In genomic region chr10:29254123-29255046, GRCh38 we compare ENCODE assay signal across 13 cellular contexts. TPM values are rescaled to one million over a fixed set of nuclear protein-coding genes. Genes with fewer than 3 reads are reported as not detected.
DNase-seq lines count a peak whose midpoint lies in the region; ATAC-seq and TF ChIP-seq lines count a peak whose summit lies in the region.
"Had no signal": no experiment of that assay in that cellular context is flagged by ENCODE, and none has a peak within 500 bp of the region (broad histone marks: within the 10 kb centered on the region; RNA-seq: fewer than 3 reads in every experiment).

No MANE protein-coding gene starts in this region.

- H3K36me3 ChIP-seq in PC-9 (ENCODE audit: low read depth): no peaks in the 10 kb centered on the region
- H3K36me3 ChIP-seq: vagina, WERI-Rb-1 had no signal

- no peaks in the 10 kb centered on the region for H3K36me3 Mint-ChIP-seq in activated naive CD8-positive, alpha-beta T cell treated with anti-CD3 and anti-CD28 coated beads, Interleukin-2, amount 50 U/mL, for 24 hours (ENCODE audit: low read depth)
- no peaks in the 10 kb centered on the region for H3K36me3 Mint-ChIP-seq in activated naive CD8-positive, alpha-beta T cell treated with anti-CD3 and anti-CD28 coated beads for 36 hours
- H3K36me3 Mint-ChIP-seq in type B pancreatic cell (no peaks in the 10 kb centered on the region), endothelial cell (ENCODE audit: low read depth, unreplicated experiment) (no peaks in the 10 kb centered on the region)

- peak overlapping the region; percentile 45 for H3K4me2 ChIP-seq in PC-9

- no peaks in the 10 kb centered on the region for H3K27me3 ChIP-seq in PC-9 (ENCODE audit: insufficient read depth, low read depth)
- H3K27me3 ChIP-seq: vagina had no signal

- intact Hi-C loops in PC-9 (cut with micrococcal nuclease; ENCODE audit: unreplicated experiment): loop anchor here (1.0 to 5.0 kb wide), 2 partner anchors 92 to 113 kb away; no protein-coding TSS in a partner anchor

- H4K20me1 ChIP-seq in PC-9 (ENCODE audit: insufficient read depth): no peaks in the 10 kb centered on the region

- no peak overlapping the region for H3K4me3 ChIP-seq in PC-9
- H3K4me3 ChIP-seq: vagina had no signal

- peak; percentile 40 for ATAC-seq in activated naive CD8-positive, alpha-beta T cell treated with anti-CD3 and anti-CD28 coated beads, Interleukin-2, amount 50 U/mL, for 24 hours
- ATAC-seq in HG03378 (IDR thresholded peaks at IDR 0.05; ENCODE audit: unreplicated experiment): no peak

- H3K4me1 Mint-ChIP-seq in activated naive CD8-positive, alpha-beta T cell treated with anti-CD3 and anti-CD28 coated beads, Interleukin-2, amount 50 U/mL, for 24 hours: no peaks in the 10 kb centered on the region
- H3K4me1 Mint-ChIP-seq in activated naive CD8-positive, alpha-beta T cell treated with anti-CD3 and anti-CD28 coated beads for 36 hours: no peaks in the 10 kb centered on the region
- H3K4me1 Mint-ChIP-seq in type B pancreatic cell (ENCODE audit: unreplicated experiment) (peaks cover 54% of the 10 kb centered on the region), endothelial cell (ENCODE audit: unreplicated experiment) (peaks cover 7% of the 10 kb centered on the region)

- no peak overlapping the region for H2AFZ ChIP-seq in PC-9

- peaks cover 12% of the 10 kb centered on the region for H3K27me3 Mint-ChIP-seq in activated naive CD8-positive, alpha-beta T cell treated with anti-CD3 and anti-CD28 coated beads, Interleukin-2, amount 50 U/mL, for 24 hours
- peaks cover 39% of the 10 kb centered on the region for H3K27me3 Mint-ChIP-seq in activated naive CD8-positive, alpha-beta T cell treated with anti-CD3 and anti-CD28 coated beads for 36 hours
- H3K27me3 Mint-ChIP-seq in type B pancreatic cell (peaks cover 6% of the 10 kb centered on the region), endothelial cell (ENCODE audit: unreplicated experiment) (no peaks in the 10 kb centered on the region)

- no TSS peak for BruUV-seq in PC-9 (replicated peaks; lab: Mats Ljungman, UMichigan)

- CTCF ChIA-PET in PC-9 (lab: Charles Lee): interaction anchor here (0.6 to 1.5 kb wide), 3 partner anchors 45 to 56 kb away, joined by 3 to 6 read pairs (median 3); no protein-coding TSS in a partner anchor

- no peaks in the 10 kb centered on the region for H3K9me3 Mint-ChIP-seq in activated naive CD8-positive, alpha-beta T cell treated with anti-CD3 and anti-CD28 coated beads, Interleukin-2, amount 50 U/mL, for 24 hours
- H3K9me3 Mint-ChIP-seq in activated naive CD8-positive, alpha-beta T cell treated with anti-CD3 and anti-CD28 coated beads for 36 hours: no peaks in the 10 kb centered on the region
- peaks cover 5% of the 10 kb centered on the region for H3K9me3 Mint-ChIP-seq in type B pancreatic cell
- no peaks in the 10 kb centered on the region for H3K9me3 Mint-ChIP-seq in endothelial cell (ENCODE audit: unreplicated experiment)

- DNase-seq in activated naive CD8-positive, alpha-beta T cell treated with anti-CD3 and anti-CD28 coated beads, Interleukin-2, amount 50 U/mL, for 24 hours: no peak
- no peak for DNase-seq in activated naive CD8-positive, alpha-beta T cell treated with anti-CD3 and anti-CD28 coated beads for 36 hours
- DNase-seq in PC-9: peak; percentile 72 to 81
- peak; percentile 36 for DNase-seq in germinal center (ENCODE audit: low spot score)
- no peak for DNase-seq in type B pancreatic cell (ENCODE audit: extremely low spot score, unreplicated experiment)
- DNase-seq in endothelial cell (ENCODE audit: low spot score): no peak
- DNase-seq in dermis blood vessel endothelial cell: no peak
- DNase-seq: activated gamma-delta T cell, Karpas-422, WERI-Rb-1 had no signal

- H3K4me3 Mint-ChIP-seq in activated naive CD8-positive, alpha-beta T cell treated with anti-CD3 and anti-CD28 coated beads, Interleukin-2, amount 50 U/mL, for 24 hours: no peak overlapping the region
- H3K4me3 Mint-ChIP-seq in activated naive CD8-positive, alpha-beta T cell treated with anti-CD3 and anti-CD28 coated beads for 36 hours: no peak overlapping the region
- peak overlapping the region; percentile 34 for H3K4me3 Mint-ChIP-seq in type B pancreatic cell
- no peak overlapping the region for H3K4me3 Mint-ChIP-seq in endothelial cell (ENCODE audit: unreplicated experiment)

- H3K4me1 ChIP-seq in PC-9 (replicated peaks; ENCODE audit: insufficient read depth): peaks cover 48% of the 10 kb centered on the region

- POLR2A ChIA-PET in PC-9 (lab: Charles Lee; ENCODE audit: unreplicated experiment): interaction anchor here (0.5 to 0.7 kb wide), 6 partner anchors 91 to 1790 kb away, joined by 3 to 12 read pairs (median 4); no protein-coding TSS in a partner anchor

- H3K27ac Mint-ChIP-seq in activated naive CD8-positive, alpha-beta T cell treated with anti-CD3 and anti-CD28 coated beads, Interleukin-2, amount 50 U/mL, for 24 hours: no peak overlapping the region
- H3K27ac Mint-ChIP-seq in activated naive CD8-positive, alpha-beta T cell treated with anti-CD3 and anti-CD28 coated beads for 36 hours: no peak overlapping the region
- H3K27ac Mint-ChIP-seq in type B pancreatic cell (peak overlapping the region; percentile 44), endothelial cell (ENCODE audit: unreplicated experiment) (no peak overlapping the region)

- no peaks in the 10 kb centered on the region for H3K9me2 ChIP-seq in PC-9 (ENCODE audit: insufficient read depth)

- no peaks in the 10 kb centered on the region for H3K79me2 ChIP-seq in PC-9 (ENCODE audit: low read depth)

- H3K9me3 ChIP-seq in PC-9 (ENCODE audit: insufficient read depth, low read depth): no peaks in the 10 kb centered on the region
- H3K9me3 ChIP-seq: vagina had no signal

- TF ChIP-seq CTCF in PC-9 (conservative IDR thresholded peaks at IDR 0.05) (no peak), type B pancreatic cell (conservative IDR thresholded peaks at IDR 0.05) (no peak), endothelial cell (IDR thresholded peaks at IDR 0.05; ENCODE audit: unreplicated experiment) (no peak)

- H3K27ac ChIP-seq in PC-9: no peak overlapping the region
- H3K27ac ChIP-seq: WERI-Rb-1 had no signal

- H3F3A ChIP-seq in PC-9 (ENCODE audit: insufficient read depth, low read depth): peaks cover 17% of the 10 kb centered on the region; the same call in 1 of the 2 replicates

RNA-seq across cellular contexts. Expression of gene LYZL1, which starts 34.5 kb away (rescaled TPM):
- total RNA-seq in activated naive CD8-positive, alpha-beta T cell treated with anti-CD3 and anti-CD28 coated beads for 36 hours: not detected
- total RNA-seq in PC-9 (2021) (not detected in 2 replicates), type B pancreatic cell (ENCODE audit: low replicate concordance) (not detected in 2 replicates), endothelial cell (ENCODE audit: unreplicated experiment) (not detected), dermis blood vessel endothelial cell (not detected in 2 replicates)
- total RNA-seq: posterior vena cava, vagina had no signal

Comparison
In these comparisons a context has a peak if more than half of its experiments do, and no peak if none do; other contexts are left out.
1. DNase-seq: peak in PC-9 (2 of 2) and germinal center (single experiment); none in activated naive CD8-positive, alpha-beta T cell treated with anti-CD3 and anti-CD28 coated beads, Interleukin-2, amount 50 U/mL, for 24 hours (single experiment), activated naive CD8-positive, alpha-beta T cell treated with anti-CD3 and anti-CD28 coated beads for 36 hours (single experiment), type B pancreatic cell (single experiment), endothelial cell (single experiment) and dermis blood vessel endothelial cell (single experiment).